In genomic region chr11:11583801-11584445, GRCh38 we compare ENCODE assay signal across 16 cellular contexts. TPM values are rescaled to one million over a fixed set of nuclear protein-coding genes. Genes with fewer than 3 reads are reported as not detected.
DNase-seq lines count a peak whose midpoint lies in the region; ATAC-seq, FAIRE-seq and TF ChIP-seq lines count a peak whose summit lies in the region.
"Had no signal": no experiment of that assay in that cellular context is flagged by ENCODE, and none has a peak within 500 bp of the region (broad histone marks: within the 10 kb centered on the region; RNA-seq: fewer than 3 reads in every experiment).

No MANE protein-coding gene starts in this region.

- DNase-seq in MV-4-11 (lab: John Stamatoyannopoulos, UW) (peak; percentile 33), astrocyte of the hippocampus (ENCODE audit: low read depth, low spot score) (peak; percentile 29), lower lobe of right lung (no peak), posterior vena cava (ENCODE audit: low spot score) (no peak), H54 (ENCODE audit: insufficient read length, low spot score) (no peak)
- DNase-seq: activated CD4-positive, alpha-beta memory T cell treated with anti-CD3 and anti-CD28 coated beads, Interleukin-2, amount 10 ng/mL, durations not matched to agents 7 days and 5 days; activated T-cell treated with anti-CD3 and anti-CD28 coated beads, Interleukin-2, amount 50 U/mL, for 4 hours; COR-L47; effector memory CD4-positive, alpha-beta T cell; hypothalamus; NCI-H524 treated with DMSO at 0.1 percent for 48 hours; stimulated activated CD4-positive, alpha-beta T cell treated with anti-CD3 and anti-CD28 coated beads, Interleukin-2, amount 100 ng/mL, for 48 hours had no signal

- H3K27me3 ChIP-seq in lower lobe of right lung (ENCODE audit: low read depth): no peaks in the 10 kb centered on the region

- no peaks in the 10 kb centered on the region for H3K36me3 ChIP-seq in lower lobe of right lung

- H3K9me3 ChIP-seq in lower lobe of right lung: no peaks in the 10 kb centered on the region

- no peak overlapping the region for H3K4me3 ChIP-seq in lower lobe of right lung

- H3K27ac ChIP-seq in C4-2B: peak overlapping the region; percentile 65; the same call in 1 of the 2 replicates
- peak overlapping the region; percentile 65 for H3K27ac ChIP-seq in lower lobe of right lung

- no peak for FAIRE-seq in H54 (lab: Jason Lieb, UNC)

- intact Hi-C loops in lower lobe of right lung (cut with DNase I): no loop called here
- intact Hi-C loops in posterior vena cava (cut with DNase I): no loop called here

- peaks cover 63% of the 10 kb centered on the region for H3K4me1 ChIP-seq in lower lobe of right lung

- no peak for TF ChIP-seq CTCF in C4-2B (conservative IDR thresholded peaks at IDR 0.05)
- TF ChIP-seq CTCF in lower lobe of right lung (IDR thresholded peaks at IDR 0.05): no peak

- no peak for TF ChIP-seq POLR2A in H54 (IDR thresholded peaks at IDR 0.05; ENCODE audit: low read depth, low read length)

- ATAC-seq in lower lobe of right lung: peak in 1 of 2 donors; percentile 6
- ATAC-seq in HG03378 (IDR thresholded peaks at IDR 0.05; ENCODE audit: unreplicated experiment): no peak
- no peak for ATAC-seq in HG02571 (IDR thresholded peaks at IDR 0.05; ENCODE audit: unreplicated experiment)
- ATAC-seq: activated naive CD4-positive, alpha-beta T cell treated with anti-CD3 and anti-CD28 coated beads, Interleukin-2, amount 50 U/mL, for 72 hours; activated T-cell treated with anti-CD3 and anti-CD28 coated beads, Interleukin-2, amount 50 U/mL, for 4 hours had no signal

RNA-seq across cellular contexts. Expression of gene GALNT18, which starts 37.9 kb away (rescaled TPM):
- 46.4 TPM for total RNA-seq in lower lobe of right lung
- total RNA-seq in posterior vena cava: 10 to 100 TPM; 21.4 to 28.0 TPM

Comparison
In these comparisons a context has a peak if more than half of its experiments do, and no peak if none do; other contexts are left out.
1. DNase-seq: peak in MV-4-11 (single experiment) and astrocyte of the hippocampus (single experiment); none in lower lobe of right lung (single experiment), posterior vena cava (single experiment) and H54 (single experiment).